8 cellular contexts compared by ENCODE assay signal in genomic region chr6:36129889-36130671, GRCh38. TPM values are rescaled to one million over a fixed set of nuclear protein-coding genes. Genes with fewer than 3 reads are reported as not detected.
DNase-seq lines count a peak whose midpoint lies in the region; ATAC-seq and TF ChIP-seq lines count a peak whose summit lies in the region.

Gene MAPK13 (plus strand): TSS chr6:36130513. CDS start chr6:36130583, 70 bp downstream.

- TF ChIP-seq POLR2A in testis (IDR thresholded peaks at IDR 0.05), result no peak

- H2AK5ac ChIP-seq in mesenchymal stem cell (ENCODE audit: low read length, severe bottlenecking), result no peak within 1 kb of the TSS

- peak within 1 kb of the TSS; percentile 98 for H2BK15ac ChIP-seq in mesenchymal stem cell (ENCODE audit: low read depth, poor library complexity, severe bottlenecking)

- H3K18ac ChIP-seq in mesenchymal stem cell (ENCODE audit: low read depth in 1 of 2, low read length in 2 of 2), result peak within 1 kb of the TSS; percentile 100

- no peaks in the 10 kb centered on the region for H3K27me3 ChIP-seq in mesenchymal stem cell (ENCODE audit: control insufficient read depth in 1 of 2, insufficient read depth in 1 of 2, low read length in 2 of 2)
- no peaks in the 10 kb centered on the region for H3K27me3 ChIP-seq in testis

- peak within 1 kb of the TSS; percentile 99 for H2BK12ac ChIP-seq in mesenchymal stem cell (ENCODE audit: low read length in 2 of 2)

- H3K23ac ChIP-seq in mesenchymal stem cell (ENCODE audit: low read length in 2 of 2), result peak within 1 kb of the TSS in 1 of 2 experiments; percentile 98

- H3K27ac ChIP-seq in RWPE1 (no peak within 1 kb of the TSS), mesenchymal stem cell (ENCODE audit: low read length, poor library complexity, severe bottlenecking) (no peak within 1 kb of the TSS), testis (peak within 1 kb of the TSS; percentile 81 to 83)

- peak within 1 kb of the TSS; percentile 81 to 100 for H3K14ac ChIP-seq in mesenchymal stem cell (ENCODE audit: low read length in 2 of 2)

- peak within 1 kb of the TSS; percentile 99 to 100 for H3K4ac ChIP-seq in mesenchymal stem cell (ENCODE audit: low read depth in 1 of 2, low read length in 2 of 2)

- intact Hi-C loops in testis (cut with DNase I; ENCODE audit: low total_unique reads), result no loop called here

- H3K9me3 ChIP-seq in mesenchymal stem cell (ENCODE audit: control insufficient read depth, low read length) (no peaks in the 10 kb centered on the region), testis (no peaks in the 10 kb centered on the region)

- CTCF ChIA-PET in RWPE1 (lab: Yijun Ruan, JAX), result no interaction called here

- H3K36me3 ChIP-seq in mesenchymal stem cell (ENCODE audit: control insufficient read depth in 1 of 2, insufficient read depth in 2 of 2, low read depth in 1 of 2, low read length in 2 of 2) (peaks cover 3 to 19% of the 10 kb centered on the region in 2 experiments), testis (ENCODE audit: low read depth, missing control alignments) (no peaks in the 10 kb centered on the region)

- H4K8ac ChIP-seq in mesenchymal stem cell (ENCODE audit: low read length), result peak within 1 kb of the TSS; percentile 100

- no peak for ATAC-seq in HG02571 (IDR thresholded peaks at IDR 0.05; ENCODE audit: unreplicated experiment)

- peak within 1 kb of the TSS; percentile 100 for H4K91ac ChIP-seq in mesenchymal stem cell (ENCODE audit: low read length)

- DNase-seq in NCI-H1436 (lab: John Stamatoyannopoulos, UW) (peak; percentile 33), NCI-H1436 treated with DMSO at 0.1 percent for 48 hours (lab: John Stamatoyannopoulos, UW) (no peak), RWPE1 (ENCODE audit: low spot score) (peak; percentile 66), cerebellum (ENCODE audit: low spot score) (peak; percentile 23), mesenchymal stem cell (peak; percentile 64), testis (no peak), superior temporal gyrus (ENCODE audit: extremely low spot score) (no peak)

- peak within 1 kb of the TSS; percentile 64 to 85 for H3K4me3 ChIP-seq in mesenchymal stem cell (ENCODE audit: insufficient read depth in 1 of 2, low read depth in 1 of 2, low read length in 2 of 2)
- H3K4me3 ChIP-seq in testis, result peak within 1 kb of the TSS; percentile 51 to 66

- H2AFZ ChIP-seq in mesenchymal stem cell (ENCODE audit: low read depth, low read length), result no peak within 1 kb of the TSS

- WGBS in mesenchymal stem cell, result 9% methylated on average over 40 of the region's 61 CpGs
- 10 to 14% methylated on average over 12 to 22 of the region's 61 CpGs for WGBS in testis, 2 donors

- no peak within 1 kb of the TSS for H2BK5ac ChIP-seq in mesenchymal stem cell (ENCODE audit: low read depth, low read length, poor library complexity, severe bottlenecking)

- no peak for TF ChIP-seq CTCF in RWPE1 (conservative IDR thresholded peaks at IDR 0.05; ENCODE audit: low read depth)
- TF ChIP-seq CTCF in testis (IDR thresholded peaks at IDR 0.05), result no peak

- no peaks in the 10 kb centered on the region for H3K79me1 ChIP-seq in mesenchymal stem cell (replicated peaks; ENCODE audit: low read length, poor library complexity, severe bottlenecking)

- H3K9ac ChIP-seq in mesenchymal stem cell (ENCODE audit: low read length), result peak within 1 kb of the TSS; percentile 91

- peak within 1 kb of the TSS; percentile 83 for H3K4me2 ChIP-seq in mesenchymal stem cell (ENCODE audit: low read length, poor library complexity, severe bottlenecking)

- H3K4me1 ChIP-seq in mesenchymal stem cell (ENCODE audit: control insufficient read depth, insufficient read depth, low read depth, low read length) (peaks cover 32% of the 10 kb centered on the region), testis (peaks cover 37% of the 10 kb centered on the region)

- POLR2A ChIA-PET in RWPE1 (lab: Yijun Ruan, JAX; ENCODE audit: low non-redundant PET), result no interaction called here

- peak within 1 kb of the TSS; percentile 99 for H2BK120ac ChIP-seq in mesenchymal stem cell (ENCODE audit: low read depth, low read length)

RNA-seq across cellular contexts. Expression of gene MAPK13, which starts in this region (rescaled TPM):
- total RNA-seq in cerebellum (3.5 TPM), testis (10 to 100 TPM; 57.5 to 61.7 TPM)
- 29.8 TPM for polyA plus RNA-seq in mesenchymal stem cell (2013, experiment 1 of 2)
- 28.9 TPM for polyA plus RNA-seq in mesenchymal stem cell (2013, experiment 2 of 2)
- polyA plus RNA-seq in testis (ENCODE audit: insufficient read depth, low read depth, low replicate concordance), result 109 TPM

Comparison
In these comparisons a context has a peak if more than half of its experiments do, and no peak if none do; other contexts are left out.
1. RNA of gene MAPK13 (total RNA-seq): 57.5 to 61.7 TPM in testis; 3.5 TPM in cerebellum (single experiment); every median in the first group is over 10 times any median in the second.
2. DNase-seq: peak in NCI-H1436 (single experiment), RWPE1 (single experiment), cerebellum (single experiment) and mesenchymal stem cell (single experiment); none in NCI-H1436 treated with DMSO at 0.1 percent for 48 hours (single experiment), testis (single experiment) and superior temporal gyrus (single experiment).
3. H3K27ac ChIP-seq: peak in testis (2 of 2); none in RWPE1 (single experiment) and mesenchymal stem cell (single experiment).